In the genomic region with DNA sequence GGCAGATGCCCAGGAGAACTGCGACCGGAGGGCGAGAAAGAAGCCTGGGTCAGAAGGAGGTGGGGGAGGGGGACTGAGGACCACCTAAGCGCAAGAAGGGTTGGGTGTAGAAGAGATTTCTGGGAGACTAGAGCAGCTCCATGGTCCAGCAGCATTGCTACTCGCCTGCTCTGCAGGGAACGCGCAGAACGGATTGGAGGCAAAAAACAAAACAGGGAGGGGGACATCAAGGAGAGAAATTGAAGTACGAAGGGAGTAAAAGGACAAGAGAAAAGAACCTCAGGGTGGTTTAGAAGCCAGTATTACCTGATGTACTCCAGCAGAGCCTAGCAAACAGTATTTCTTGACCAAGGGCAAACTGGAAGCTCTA, we compare ENCODE assay signal across 8 cellular contexts. TPM values are rescaled to one million over a fixed set of nuclear protein-coding genes. Genes with fewer than 3 reads are reported as not detected.
A peak's percentile ranks its signal among the peaks of the same experiment; 100 is the strongest.
DNase-seq lines count a peak whose midpoint lies in the region; TF ChIP-seq lines count a peak whose summit lies in the region.

No MANE protein-coding gene starts in this region.

- H2AFZ ChIP-seq in SU-DHL-6 (ENCODE audit: low read depth, low read length, severe bottlenecking): peak overlapping the region; percentile 95
- peak overlapping the region; percentile 95 for H2AFZ ChIP-seq in parathyroid adenoma

- no peaks in the 10 kb centered on the region for H3K4me1 ChIP-seq in parathyroid adenoma

- peaks cover 14% of the 10 kb centered on the region for H3F3A ChIP-seq in SU-DHL-6 (ENCODE audit: insufficient read depth)

- no peaks in the 10 kb centered on the region for H3K9me2 ChIP-seq in SU-DHL-6 (replicated peaks; ENCODE audit: insufficient read depth, low read length)

- H3K27me3 ChIP-seq in SU-DHL-6 (ENCODE audit: low read length) (no peaks in the 10 kb centered on the region), parathyroid adenoma (ENCODE audit: control insufficient read depth, insufficient read depth, low read length) (no peaks in the 10 kb centered on the region)

- H3K4me3 ChIP-seq in SU-DHL-6 (ENCODE audit: insufficient read depth, low read length, poor library complexity, severe bottlenecking) (peak overlapping the region; percentile 66), fibroblast of villous mesenchyme (ENCODE audit: low read depth, low read length) (peak overlapping the region; percentile 73), parathyroid adenoma (ENCODE audit: low read depth, low read length) (peak overlapping the region; percentile 81)

- H3K9ac ChIP-seq in SU-DHL-6 (ENCODE audit: low read length): no peak overlapping the region
- H3K9ac ChIP-seq in parathyroid adenoma: no peak overlapping the region

- H3K27ac ChIP-seq in SU-DHL-6 (ENCODE audit: low read depth, low read length) (no peak overlapping the region), parathyroid adenoma (peak overlapping the region; percentile 25)

- H3K79me2 ChIP-seq in SU-DHL-6 (ENCODE audit: insufficient read depth, low read length) (no peaks in the 10 kb centered on the region), parathyroid adenoma (no peaks in the 10 kb centered on the region)

- H4K20me1 ChIP-seq in SU-DHL-6 (ENCODE audit: low read depth, low read length): no peaks in the 10 kb centered on the region

- H3K36me3 ChIP-seq in SU-DHL-6 (ENCODE audit: low read length) (no peaks in the 10 kb centered on the region), parathyroid adenoma (ENCODE audit: control insufficient read depth, insufficient read depth, low read length) (no peaks in the 10 kb centered on the region)

- H3K4me2 ChIP-seq in SU-DHL-6 (ENCODE audit: low read depth, low read length, poor library complexity, severe bottlenecking) (peak overlapping the region; percentile 78), parathyroid adenoma (ENCODE audit: low read length) (peak overlapping the region; percentile 98)

- TF ChIP-seq CTCF in SU-DHL-6 (IDR thresholded peaks at IDR 0.05; ENCODE audit: insufficient read depth, low read length, poor library complexity, severe bottlenecking) (no peak), fibroblast of villous mesenchyme (IDR thresholded peaks at IDR 0.05; ENCODE audit: insufficient read depth, low read depth, low read length) (no peak), parathyroid adenoma (IDR thresholded peaks at IDR 0.05) (no peak)

- DNase-seq in NCI-H748 (lab: John Stamatoyannopoulos, UW; ENCODE audit: unreplicated experiment) (peak; percentile 80), NCI-H748 treated with DMSO at 0.1 percent for 48 hours (lab: John Stamatoyannopoulos, UW) (no peak), fibroblast of villous mesenchyme (ENCODE audit: low read depth) (no peak), putamen (ENCODE audit: low spot score) (no peak), NCI-H187 treated with DMSO at 0.1 percent for 48 hours (lab: John Stamatoyannopoulos, UW) (no peak)
- DNase-seq in effector CD8-positive, alpha-beta T cell (lab: John Stamatoyannopoulos, UW): no peak

- H3K9me3 ChIP-seq in SU-DHL-6 (ENCODE audit: insufficient read depth, low read length): no peaks in the 10 kb centered on the region
- no peaks in the 10 kb centered on the region for H3K9me3 ChIP-seq in parathyroid adenoma (ENCODE audit: control insufficient read depth, low read length)

RNA-seq across cellular contexts. Expression of a gene that starts 0.5 kb away (rescaled TPM):
- 12.5 and 13.9 TPM in 2 replicates for total RNA-seq in fibroblast of villous mesenchyme

RNA-seq across cellular contexts. Expression of a gene that starts 23.4 kb away (rescaled TPM):
- total RNA-seq in fibroblast of villous mesenchyme: not detected in 2 replicates

RNA-seq across cellular contexts. Expression of a gene that starts 47.4 kb away (rescaled TPM):
- total RNA-seq in fibroblast of villous mesenchyme: 0.32 TPM in 1 of 2 replicates, not detected in the other

RNA-seq across cellular contexts. Expression of a gene that starts 48.6 kb away (rescaled TPM):
- total RNA-seq in fibroblast of villous mesenchyme: not detected in 2 replicates
